ENCODE assay signal across 8 cellular contexts in the genomic region with DNA sequence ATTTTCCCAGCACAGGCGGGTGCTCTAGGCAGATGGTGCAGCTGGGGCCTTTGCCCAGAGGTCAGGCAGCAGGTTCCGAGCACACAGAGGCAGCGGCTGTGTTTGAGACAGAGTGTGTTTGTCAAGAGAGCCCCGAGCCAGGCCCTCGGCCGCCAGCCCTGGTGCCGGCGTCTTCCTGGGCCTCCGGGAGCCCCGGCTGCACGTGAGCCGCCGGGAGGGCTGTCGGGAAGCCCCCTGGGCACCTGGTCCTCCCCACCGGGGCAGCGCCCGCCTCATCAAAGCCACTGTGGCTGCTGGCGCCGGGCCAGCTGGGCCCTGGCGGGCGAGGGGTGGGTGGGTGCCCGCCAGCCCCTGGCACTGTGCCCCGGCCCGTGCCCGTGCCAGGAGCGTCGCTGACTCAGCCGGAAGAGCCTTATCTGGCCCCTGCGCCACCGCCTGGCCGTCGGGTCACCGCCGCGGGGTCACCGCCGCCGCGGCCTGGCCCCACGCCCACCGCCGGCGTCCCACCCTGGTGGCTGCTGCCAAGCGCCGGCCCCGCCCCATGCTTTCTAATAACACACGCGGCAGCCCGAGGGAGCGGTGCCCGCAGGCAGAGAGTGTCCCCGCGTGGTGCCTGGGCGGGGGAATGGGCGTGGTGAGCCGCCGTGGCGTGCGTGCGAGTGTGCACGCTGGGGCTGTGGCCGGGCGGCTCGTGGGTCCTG. TPM values are rescaled to one million over a fixed set of nuclear protein-coding genes. Genes with fewer than 3 reads are reported as not detected.
DNase-seq lines count a peak whose midpoint lies in the region; ATAC-seq, FAIRE-seq and TF ChIP-seq lines count a peak whose summit lies in the region.

No MANE protein-coding gene starts in this region.

- H3K4me1 ChIP-seq in A549 (peaks cover 23% of the 10 kb centered on the region), parathyroid adenoma (peaks cover 11% of the 10 kb centered on the region), smooth muscle cell (ENCODE audit: low read depth) (no peaks in the 10 kb centered on the region)

- POLR2A ChIA-PET in A549 (lab: Yijun Ruan, JAX): interaction anchor here (1.1 kb wide), 1 partner anchor 44 kb away, joined by 3 read pairs; the partner anchor contains the start of gene WDR18

- no peaks in the 10 kb centered on the region for H3K9me3 ChIP-seq in A549
- H3K9me3 ChIP-seq in parathyroid adenoma (ENCODE audit: control insufficient read depth, low read length): no peaks in the 10 kb centered on the region
- no peaks in the 10 kb centered on the region for H3K9me3 ChIP-seq in smooth muscle cell (replicated peaks; ENCODE audit: low read depth)

- H3K4me2 ChIP-seq in A549 (peak overlapping the region; percentile 81), parathyroid adenoma (ENCODE audit: low read length) (peak overlapping the region; percentile 43), smooth muscle cell (no peak overlapping the region)

- H3K36me3 ChIP-seq in parathyroid adenoma (ENCODE audit: control insufficient read depth, insufficient read depth, low read length) (no peaks in the 10 kb centered on the region), smooth muscle cell (ENCODE audit: low read depth) (no peaks in the 10 kb centered on the region)

- TF ChIP-seq POLR2A in A549 (IDR thresholded peaks at IDR 0.05; ENCODE audit: low read length): no peak

- H3K79me2 ChIP-seq in parathyroid adenoma (peaks cover 61% of the 10 kb centered on the region), smooth muscle cell (ENCODE audit: low read depth) (peaks cover 100% of the 10 kb centered on the region)

- WGBS in A549 (ENCODE audit: missing lambda C conversion rate): 0% methylated on average over 1 of the region's 64 CpGs
- 80% methylated on average over 8 of the region's 64 CpGs for whole genome bisulfite sequencing in smooth muscle cell (ENCODE audit: low lambda C conversion rate)

- H3F3A ChIP-seq in smooth muscle cell (ENCODE audit: low read depth): peaks cover 3% of the 10 kb centered on the region

- ATAC-seq in A549 (peak; percentile 75 to 84), GM18909 (IDR thresholded peaks at IDR 0.05; ENCODE audit: poor library complexity, unreplicated experiment) (peak; percentile 54)

- peak overlapping the region; percentile 32 for H3K4me3 ChIP-seq in A549
- H3K4me3 ChIP-seq in fibroblast of mammary gland (ENCODE audit: control insufficient read depth, low read depth, low read length): no peak overlapping the region
- H3K4me3 ChIP-seq in parathyroid adenoma (ENCODE audit: low read depth, low read length): no peak overlapping the region
- H3K4me3 ChIP-seq in smooth muscle cell: no peak overlapping the region

- CTCF ChIA-PET in A549 (lab: Yijun Ruan, JAX): no interaction called here

- H3K9ac ChIP-seq in parathyroid adenoma (peak overlapping the region; percentile 9), smooth muscle cell (ENCODE audit: low read depth) (no peak overlapping the region)

- H2AFZ ChIP-seq in parathyroid adenoma (peak overlapping the region; percentile 71), smooth muscle cell (ENCODE audit: low read depth) (no peak overlapping the region)

- TF ChIP-seq EP300 in A549 (IDR thresholded peaks at IDR 0.05): no peak

- DNase-seq in A549 (ENCODE audit: low read depth in 1 of 2, low spot score in 1 of 2) (peak in 1 of 2 experiments; percentile 68), NCI-H774 (lab: John Stamatoyannopoulos, UW) (peak; percentile 66), fibroblast of mammary gland (ENCODE audit: low read depth) (peak; percentile 42), GM03348 (ENCODE audit: low spot score) (no peak), smooth muscle cell (lab: John Stamatoyannopoulos, UW; ENCODE audit: unreplicated experiment) (no peak)
- peak; percentile 66 to 75 for DNase-seq in activated T-cell treated with anti-CD3 and anti-CD28 coated beads, Interleukin-2, amount 50 U/mL, for 48 hours

- peaks cover 98% of the 10 kb centered on the region for H4K20me1 ChIP-seq in smooth muscle cell (ENCODE audit: low read depth)

- no peaks in the 10 kb centered on the region for H3K27me3 ChIP-seq in parathyroid adenoma (ENCODE audit: control insufficient read depth, insufficient read depth, low read length)
- H3K27me3 ChIP-seq in smooth muscle cell (ENCODE audit: low read depth): no peaks in the 10 kb centered on the region

- H3K27ac ChIP-seq in A549 (peak overlapping the region; percentile 74 to 93), parathyroid adenoma (peak overlapping the region; percentile 91), smooth muscle cell (ENCODE audit: low read depth) (no peak overlapping the region)

- TF ChIP-seq CTCF in A549 (IDR thresholded peaks at IDR 0.05): no peak
- TF ChIP-seq CTCF in fibroblast of mammary gland (conservative IDR thresholded peaks at IDR 0.05; ENCODE audit: control insufficient read depth, insufficient read depth, low read depth, low read length): no peak
- no peak for TF ChIP-seq CTCF in parathyroid adenoma (IDR thresholded peaks at IDR 0.05)
- TF ChIP-seq CTCF in smooth muscle cell (IDR thresholded peaks at IDR 0.05; ENCODE audit: borderline replicate concordance, insufficient read depth, poor library complexity, severe bottlenecking): no peak

- FAIRE-seq in A549 (lab: Jason Lieb, UNC): no peak

- no peak for TF ChIP-seq RAD21 in A549 (conservative IDR thresholded peaks at IDR 0.05 in 1 of 2, IDR thresholded peaks at IDR 0.05 in 1 of 2)

TF ChIP-seq in A549, 52 proteins besides CTCF, POLR2A, EP300 and RAD21 (continues in another document):
- peak; percentile 66; the same call in 1 of the 2 replicates for TF ChIP-seq GATA3 (IDR thresholded peaks at IDR 0.05; ENCODE audit: borderline replicate concordance)
- TF ChIP-seq BHLHE40 (IDR thresholded peaks at IDR 0.05; ENCODE audit: low read depth, low read length): peak; percentile 82
- TF ChIP-seq NFE2L2 (conservative IDR thresholded peaks at IDR 0.05; ENCODE audit: low read length): no peak
- TF ChIP-seq, protein P1, sequence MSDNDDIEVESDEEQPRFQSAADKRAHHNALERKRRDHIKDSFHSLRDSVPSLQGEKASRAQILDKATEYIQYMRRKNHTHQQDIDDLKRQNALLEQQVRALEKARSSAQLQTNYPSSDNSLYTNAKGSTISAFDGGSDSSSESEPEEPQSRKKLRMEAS (IDR thresholded peaks at IDR 0.05): peak; percentile 71; the same call in 1 of the 2 replicates
- no peak for TF ChIP-seq CEBPB (IDR thresholded peaks at IDR 0.05)
- TF ChIP-seq POLR2AphosphoS2 (conservative IDR thresholded peaks at IDR 0.05; ENCODE audit: low read length): no peak
- peak; percentile 53 for TF ChIP-seq MAFK (IDR thresholded peaks at IDR 0.05; ENCODE audit: partially characterized antibody)
- no peak for TF ChIP-seq FOSL2 (IDR thresholded peaks at IDR 0.05)
- peak; percentile 69 for TF ChIP-seq FOSL2 (CRISPR knock-in tag; IDR thresholded peaks at IDR 0.05)
- peak in 1 of 2 experiments; percentile 76; a peak in 4 of 5 replicates for TF ChIP-seq JUN (IDR thresholded peaks at IDR 0.05)
- TF ChIP-seq JUNB (IDR thresholded peaks at IDR 0.05): peak; percentile 46
- TF ChIP-seq ZNF302 (CRISPR knock-in tag; IDR thresholded peaks at IDR 0.05): no peak

RNA-seq across cellular contexts. Expression of gene ARID3A, which starts 14.9 kb away (rescaled TPM):
- polyA plus RNA-seq in A549 (2011; rRNA removed) (3.3 and 3.4 TPM in 2 replicates), A549 (2017; fragmentation: RNase III; extraction: RNeasy Plus Mini Kit Qiagen cat#74134 plus additional on column Dnase treatment) (4.6 to 6.1 TPM (median 5.4 TPM) in 3 replicates), smooth muscle cell (45.7 and 75.2 TPM in 2 replicates)
- polyA plus RNA-seq in A549 (2012; cell fraction: cytosol; rRNA removed): 9.0 and 11.2 TPM in 2 replicates
- polyA plus RNA-seq in A549 (2012; cell fraction: nucleus; rRNA removed): 8.5 and 17.6 TPM in 2 replicates
- 11.5 and 12.7 TPM in 2 replicates for polyA minus RNA-seq in A549 (2011; rRNA and poly(A)+ RNA removed)
- 50.3 TPM in 2 replicates for total RNA-seq in smooth muscle cell

RNA-seq across cellular contexts. Expression of gene KISS1R, which starts 23.6 kb away (rescaled TPM):
- polyA plus RNA-seq in A549 (2011; rRNA removed) (0.05 and 0.14 TPM in 2 replicates), A549 (2017; fragmentation: RNase III; extraction: RNeasy Plus Mini Kit Qiagen cat#74134 plus additional on column Dnase treatment) (0.18 to 0.79 TPM (median 0.38 TPM) in 3 replicates), smooth muscle cell (0.61 and 1.4 TPM in 2 replicates)
- 0.46 and 0.93 TPM in 2 replicates for polyA plus RNA-seq in A549 (2012; cell fraction: cytosol; rRNA removed)
- polyA plus RNA-seq in A549 (2012; cell fraction: nucleus; rRNA removed): 1.2 and 2.9 TPM in 2 replicates
- polyA minus RNA-seq in A549 (2011; rRNA and poly(A)+ RNA removed): not detected in 2 replicates
- 0.27 TPM in 1 of 2 replicates, not detected in the other for total RNA-seq in smooth muscle cell

RNA-seq across cellular contexts. Expression of gene R3HDM4, which starts 27.7 kb away (rescaled TPM):
- polyA plus RNA-seq in A549 (2011; rRNA removed) (16.9 and 22.7 TPM in 2 replicates), A549 (2017; fragmentation: RNase III; extraction: RNeasy Plus Mini Kit Qiagen cat#74134 plus additional on column Dnase treatment) (18.8 to 24.8 TPM (median 20.7 TPM) in 3 replicates), smooth muscle cell (69.4 and 70.5 TPM in 2 replicates)
- 23.1 and 33.7 TPM in 2 replicates for polyA plus RNA-seq in A549 (2012; cell fraction: cytosol; rRNA removed)
- 51.5 and 54.5 TPM in 2 replicates for polyA plus RNA-seq in A549 (2012; cell fraction: nucleus; rRNA removed)
- 15.0 and 15.1 TPM in 2 replicates for polyA minus RNA-seq in A549 (2011; rRNA and poly(A)+ RNA removed)
- 25.9 and 42.3 TPM in 2 replicates for total RNA-seq in smooth muscle cell

RNA-seq across cellular contexts. Expression of gene WDR18, which starts 43.4 kb away (rescaled TPM):
- 22.2 and 23.8 TPM in 2 replicates for polyA plus RNA-seq in A549 (2011; rRNA removed)
- 81.3 and 113 TPM in 2 replicates for polyA plus RNA-seq in A549 (2012; cell fraction: cytosol; rRNA removed)
- polyA plus RNA-seq in A549 (2012; cell fraction: nucleus; rRNA removed): 172 and 262 TPM in 2 replicates
- 41.7 to 48.9 TPM (median 48.1 TPM) in 3 replicates for polyA plus RNA-seq in A549 (2017; fragmentation: RNase III; extraction: RNeasy Plus Mini Kit Qiagen cat#74134 plus additional on column Dnase treatment)
- polyA minus RNA-seq in A549 (2011; rRNA and poly(A)+ RNA removed): 32.2 and 38.4 TPM in 2 replicates
- 33.8 and 69.4 TPM in 2 replicates for total RNA-seq in smooth muscle cell
- 153 and 160 TPM in 2 replicates for polyA plus RNA-seq in smooth muscle cell

RNA-seq across cellular contexts. Expression of gene RNU6-9, which starts 47.5 kb away (rescaled TPM):
- not detected in 2 replicates for polyA plus RNA-seq in A549 (2011; rRNA removed)
- polyA plus RNA-seq in A549 (2012; cell fraction: cytosol; rRNA removed): not detected in 2 replicates
- polyA plus RNA-seq in A549 (2012; cell fraction: nucleus; rRNA removed): not detected in 2 replicates
- not detected in 3 replicates for polyA plus RNA-seq in A549 (2017; fragmentation: RNase III; extraction: RNeasy Plus Mini Kit Qiagen cat#74134 plus additional on column Dnase treatment)
- under 0.01 TPM in 1 of 2 replicates, not detected in the other for polyA minus RNA-seq in A549 (2011; rRNA and poly(A)+ RNA removed)
- total RNA-seq in smooth muscle cell: not detected in 2 replicates
- polyA plus RNA-seq in smooth muscle cell: not detected in 2 replicates

Comparison
In these comparisons a context has a peak if more than half of its experiments do, and no peak if none do; other contexts are left out.
1. DNase-seq: peak in NCI-H774 (single experiment), activated T-cell treated with anti-CD3 and anti-CD28 coated beads, Interleukin-2, amount 50 U/mL, for 48 hours (2 of 2) and fibroblast of mammary gland (single experiment); none in GM03348 (single experiment) and smooth muscle cell (single experiment).